In the genomic region with DNA sequence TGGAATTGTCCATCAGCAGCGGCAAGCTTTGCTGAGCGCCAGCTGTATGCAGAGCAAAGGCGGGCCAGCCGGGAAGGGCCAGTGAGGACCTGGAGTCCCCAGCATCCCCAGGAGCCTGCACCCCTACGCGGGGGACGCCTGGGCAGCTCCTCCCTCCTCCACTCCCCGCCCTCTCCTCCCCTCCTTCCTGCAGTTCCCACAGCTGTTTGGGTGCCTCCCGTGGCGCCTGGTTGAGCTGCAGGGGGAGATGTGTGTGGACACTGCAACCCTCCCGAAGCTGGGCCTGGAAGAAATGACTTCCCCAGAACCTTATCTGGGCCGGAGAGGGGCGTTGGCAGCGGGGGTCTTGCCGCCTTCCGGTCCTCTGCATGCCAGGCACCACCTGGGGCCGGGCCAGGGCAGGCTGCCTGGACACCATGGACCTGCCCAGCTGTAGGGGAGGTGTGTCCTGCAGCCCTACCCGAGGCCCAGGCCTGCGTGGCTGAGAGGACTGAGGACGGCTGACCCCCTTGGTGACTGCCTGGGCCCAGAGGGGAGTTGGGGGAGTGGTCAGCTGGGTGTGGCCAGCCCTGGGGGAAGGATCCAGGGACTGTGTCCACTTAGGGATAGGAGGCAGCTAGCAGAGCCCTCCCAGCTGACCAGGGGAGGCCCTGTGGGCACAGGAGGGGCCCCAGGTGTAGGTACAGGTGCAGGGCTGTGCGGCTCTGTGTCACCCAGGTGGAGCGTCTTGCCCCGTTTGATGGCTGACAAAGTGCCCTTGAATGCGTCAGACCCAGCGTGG, we compare ENCODE assay signal across 22 cellular contexts. TPM values are rescaled to one million over a fixed set of nuclear protein-coding genes. Genes with fewer than 3 reads are reported as not detected.
A peak's percentile ranks its signal among the peaks of the same experiment; 100 is the strongest.
DNase-seq lines count a peak whose midpoint lies in the region; ATAC-seq and TF ChIP-seq lines count a peak whose summit lies in the region.
"Had no signal": no experiment of that assay in that cellular context is flagged by ENCODE, and none has a peak within 500 bp of the region (broad histone marks: within the 10 kb centered on the region; RNA-seq: fewer than 3 reads in every experiment).

No MANE protein-coding gene starts in this region.

- H3K4me3 ChIP-seq in PC-3 (ENCODE audit: low read length) (peak overlapping the region; percentile 61), rectal smooth muscle tissue (ENCODE audit: low read length) (peak overlapping the region; percentile 44)
- H3K4me3 ChIP-seq: thyroid gland had no signal

- BruUV-seq in PC-3 (replicated peaks; lab: Mats Ljungman, UMichigan): no TSS peak

- no peak overlapping the region for H3K4me3 Mint-ChIP-seq in T-cell
- H3K4me3 Mint-ChIP-seq: activated T-cell treated with anti-CD3 and anti-CD28 coated beads, Interleukin-2, amount 50 U/mL, for 72 hours had no signal

- no peaks in the 10 kb centered on the region for H4K20me1 ChIP-seq in PC-3 (ENCODE audit: low read length)

- peaks cover 9 to 23% of the 10 kb centered on the region in 2 donors for H3K27me3 Mint-ChIP-seq in T-cell

- H3K9me2 ChIP-seq in PC-3 (replicated peaks; ENCODE audit: low read length): no peaks in the 10 kb centered on the region

- peak overlapping the region; percentile 88 for H3K4me2 ChIP-seq in PC-3 (ENCODE audit: low read length)

- DNase-seq in activated CD8-positive, alpha-beta memory T cell treated with anti-CD3 and anti-CD28 coated beads, Interleukin-2, amount 50 U/mL, for 4 hours: peak; percentile 11
- no peak for DNase-seq in activated CD8-positive, alpha-beta memory T cell treated with anti-CD3 and anti-CD28 coated beads, Interleukin-2, amount 50 U/mL, for 48 hours
- DNase-seq in PC-3 (peak; percentile 27), left cardiac atrium (peak; percentile 18), T-cell (no peak), retina (no peak), COR-L47 (lab: John Stamatoyannopoulos, UW) (no peak)
- DNase-seq: activated CD4-positive, alpha-beta T cell treated with anti-CD3 and anti-CD28 coated beads, Interleukin-2, amount 50 U/mL, for 1 hour; activated T-cell treated with anti-CD3 and anti-CD28 coated beads, Interleukin-2, amount 50 U/mL, for 72 hours; cortex of kidney; erythroblast; GF-D8; islet precursor cell; NCI-H2081; NCI-H774; stimulated activated CD8-positive, alpha-beta memory T cell treated with anti-CD3 and anti-CD28 coated beads, Interleukin-4, amount 100 ng/mL, for 48 hours; thyroid gland had no signal

- H3F3A ChIP-seq in PC-3 (ENCODE audit: low read length, unreplicated experiment): no peaks in the 10 kb centered on the region

- H3K9me3 Mint-ChIP-seq in T-cell: no peaks in the 10 kb centered on the region
- H3K9me3 Mint-ChIP-seq: activated T-cell treated with anti-CD3 and anti-CD28 coated beads, Interleukin-2, amount 50 U/mL, for 72 hours had no signal

- H3K4me1 Mint-ChIP-seq in T-cell: peaks cover 0 to 4% (median 2%) of the 10 kb centered on the region in 3 donors

- POLR2A ChIA-PET in PC-3 (lab: Charles Lee; ENCODE audit: unreplicated experiment): interaction anchor here (0.5 to 1.7 kb wide), 4 partner anchors 20 to 143 kb away, joined by 4 to 18 read pairs (median 5); partner anchors contain the start of gene CHID1
- POLR2A ChIA-PET in T-cell (lab: Charles Lee): no interaction called here

- H3K4me1 ChIP-seq in PC-3 (ENCODE audit: insufficient read depth, low read length): peaks cover 40% of the 10 kb centered on the region
- no peaks in the 10 kb centered on the region for H3K4me1 ChIP-seq in rectal smooth muscle tissue (ENCODE audit: control insufficient read depth, insufficient read depth, low read length)

- H3K27ac ChIP-seq in PC-3 (ENCODE audit: low read length): peak overlapping the region; percentile 99
- no peak overlapping the region for H3K27ac ChIP-seq in rectal smooth muscle tissue (ENCODE audit: low read depth, low read length)
- H3K27ac ChIP-seq: RWPE1, thyroid gland had no signal

- H3K27me3 ChIP-seq in PC-3 (ENCODE audit: low read length) (no peaks in the 10 kb centered on the region), rectal smooth muscle tissue (ENCODE audit: control insufficient read depth, insufficient read depth, low read length) (peaks cover 13% of the 10 kb centered on the region)
- H3K27me3 ChIP-seq: thyroid gland had no signal

- CTCF ChIA-PET in PC-3 (lab: Charles Lee): interaction anchor here (0.6 to 0.7 kb wide), 4 partner anchors 11 to 186 kb away, joined by 3 to 8 read pairs (median 4); no protein-coding TSS in a partner anchor
- CTCF ChIA-PET in T-cell (lab: Charles Lee): interaction anchor here in 1 of 2 donors (1.0 kb wide), 1 partner anchor 113 kb away, joined by 3 read pairs; no protein-coding TSS in a partner anchor

- no peaks in the 10 kb centered on the region for H3K36me3 ChIP-seq in PC-3 (ENCODE audit: low read depth, low read length)
- no peaks in the 10 kb centered on the region for H3K36me3 ChIP-seq in rectal smooth muscle tissue (ENCODE audit: control insufficient read depth, insufficient read depth, low read length)
- H3K36me3 ChIP-seq: thyroid gland had no signal

- intact Hi-C loops in PC-3 (cut with micrococcal nuclease): loop anchor here (5.0 kb wide), 1 partner anchor 211 kb away; the partner anchor contains the start of genes POLR2L and TSPAN4
- intact Hi-C loops in left cardiac atrium (cut with DNase I): loop anchor here in 1 of 2 donors (5.0 to 10.0 kb wide), 2 partner anchors 129 to 206 kb away; partner anchors contain the start of gene AP2A2

- no peak; the same call in 1 of the 2 replicates for TF ChIP-seq CTCF in PC-3 (conservative IDR thresholded peaks at IDR 0.05; ENCODE audit: low read depth, low read length)

- H3K9me3 ChIP-seq in PC-3 (ENCODE audit: low read length): no peaks in the 10 kb centered on the region
- H3K9me3 ChIP-seq: thyroid gland had no signal

- no peak overlapping the region for H2AFZ ChIP-seq in PC-3 (ENCODE audit: low read length)

- peak; percentile 46 for ATAC-seq in PC-3
- peak in 1 of 2 donors; percentile 8 for ATAC-seq in left cardiac atrium
- no peak for ATAC-seq in T-cell (replicated peaks in 1 of 4)
- ATAC-seq: activated T-cell treated with anti-CD3 and anti-CD28 coated beads, Interleukin-2, amount 50 U/mL, for 72 hours had no signal

- H3K27ac Mint-ChIP-seq in T-cell: no peak overlapping the region
- H3K27ac Mint-ChIP-seq: activated T-cell treated with anti-CD3 and anti-CD28 coated beads, Interleukin-2, amount 50 U/mL, for 72 hours; progenitor cell of endocrine pancreas had no signal

- H3K9ac ChIP-seq in PC-3 (ENCODE audit: low read length) (peak overlapping the region; percentile 99), rectal smooth muscle tissue (ENCODE audit: low read length) (peak overlapping the region; percentile 30)

- no peaks in the 10 kb centered on the region for H3K79me2 ChIP-seq in PC-3 (ENCODE audit: low read length)

- no peaks in the 10 kb centered on the region for H3K36me3 Mint-ChIP-seq in T-cell

RNA-seq across cellular contexts. Expression of gene MUC6, which starts 16.8 kb away (rescaled TPM):
- total RNA-seq in PC-3 (2014; rRNA removed): 0.18 and 0.23 TPM in 2 replicates
- total RNA-seq in left cardiac atrium: not detected
- total RNA-seq in T-cell: under 1 TPM in 3 of 5 donors, not detected in 2; 0.09 to 0.30 (median 0.23) TPM
- total RNA-seq: activated T-cell treated with anti-CD3 and anti-CD28 coated beads, Interleukin-2, amount 50 U/mL, for 72 hours; HT1080; T-helper 2 cell treated with Interferon-gamma antibody and Interleukin-4, amounts not matched to agents 100 ng/mL and 5 ng/mL, for 36 hours; thyroid gland had no signal

RNA-seq across cellular contexts. Expression of gene MUC2, which starts 21.4 kb away (rescaled TPM):
- total RNA-seq in PC-3 (2014; rRNA removed): 0.26 and 0.40 TPM in 2 replicates
- under 1 TPM in 1 of 2 donors, not detected in 1; 0.26 TPM for total RNA-seq in left cardiac atrium
- total RNA-seq in T-cell: 1 to 10 TPM in 1 of 5 donors, under 1 TPM in 2, not detected in 2; 0.12 to 1.4 (median 0.53) TPM
- total RNA-seq: activated T-cell treated with anti-CD3 and anti-CD28 coated beads, Interleukin-2, amount 50 U/mL, for 72 hours; HT1080; progenitor cell of endocrine pancreas; T-helper 2 cell treated with Interferon-gamma antibody and Interleukin-4, amounts not matched to agents 100 ng/mL and 5 ng/mL, for 36 hours; thyroid gland had no signal

Comparison
In these comparisons a context has a peak if more than half of its experiments do, and no peak if none do; other contexts are left out.
1. DNase-seq: peak in activated CD8-positive, alpha-beta memory T cell treated with anti-CD3 and anti-CD28 coated beads, Interleukin-2, amount 50 U/mL, for 4 hours (single experiment), PC-3 (single experiment) and left cardiac atrium (single experiment); none in activated CD8-positive, alpha-beta memory T cell treated with anti-CD3 and anti-CD28 coated beads, Interleukin-2, amount 50 U/mL, for 48 hours (single experiment), T-cell (0 of 34), retina (single experiment) and COR-L47 (single experiment).